In genomic region chr17:81891303-81891552, GRCh38 we compare ENCODE assay signal across 8 cellular contexts. TPM values are rescaled to one million over a fixed set of nuclear protein-coding genes. Genes with fewer than 3 reads are reported as not detected.
DNase-seq lines count a peak whose midpoint lies in the region; ATAC-seq and TF ChIP-seq lines count a peak whose summit lies in the region.

No MANE protein-coding gene starts in this region.

- TF ChIP-seq EP300 in sigmoid colon (IDR thresholded peaks at IDR 0.05): no peak

- H3K9me3 ChIP-seq in sigmoid colon: no peaks in the 10 kb centered on the region

- ATAC-seq in GM18861 (IDR thresholded peaks at IDR 0.05; ENCODE audit: unreplicated experiment) (peak; percentile 25), HG02840 (IDR thresholded peaks at IDR 0.05; ENCODE audit: low FRiP score, unreplicated experiment) (no peak)

- DNase-seq in LNCaP clone FGC (ENCODE audit: low read depth) (no peak), epithelial cell of esophagus (ENCODE audit: low read depth) (no peak), sigmoid colon (no peak), mucosa of gallbladder (ENCODE audit: low spot score) (no peak), HUDEP-2 (lab: John Stamatoyannopoulos, UW; ENCODE audit: unreplicated experiment in 76 of 76) (no peak), COR-L47 (lab: John Stamatoyannopoulos, UW) (no peak)

- H3K4me3 ChIP-seq in LNCaP clone FGC (ENCODE audit: low read depth, low read length) (peak overlapping the region; percentile 98), epithelial cell of esophagus (ENCODE audit: low read length) (peak overlapping the region; percentile 70), sigmoid colon (peak overlapping the region; percentile 77 to 99 (median 90))

- WGBS in sigmoid colon, 2 donors: 1% methylated on average over 40 of the region's 40 CpGs

- peak overlapping the region; percentile 89 to 97 (median 94) for H3K27ac ChIP-seq in sigmoid colon

- TF ChIP-seq CTCF in LNCaP clone FGC (IDR thresholded peaks at IDR 0.05; ENCODE audit: control insufficient read depth, extremely low read depth, insufficient read depth) (no peak), epithelial cell of esophagus (IDR thresholded peaks at IDR 0.05; ENCODE audit: insufficient read depth, low read depth, low read length, missing control alignments) (no peak), sigmoid colon (IDR thresholded peaks at IDR 0.05) (no peak)

- H3K36me3 ChIP-seq in sigmoid colon: peaks cover 24 to 64% (median 33%) of the 10 kb centered on the region in 4 donors

- no peak for TF ChIP-seq POLR2A in sigmoid colon (IDR thresholded peaks at IDR 0.05)

- H3K27me3 ChIP-seq in sigmoid colon: no peaks in the 10 kb centered on the region

- intact Hi-C loops in sigmoid colon (cut with DNase I): loop anchor here (2.0 kb wide), 1 partner anchor 20 kb away; the partner anchor contains the start of gene ARHGDIA

- H3K4me1 ChIP-seq in sigmoid colon: peaks cover 0 to 32% (median 26%) of the 10 kb centered on the region in 4 donors

RNA-seq across cellular contexts. Expression of gene ALYREF, which starts 0.2 kb away (rescaled TPM):
- total RNA-seq in sigmoid colon: 10 to 100 TPM; 39.2 to 44.0 (median 42.6) TPM
- 10 to 100 TPM; 30.6 to 91.4 (median 35.4) TPM for polyA plus RNA-seq in sigmoid colon
- 48.1 TPM for total RNA-seq in mucosa of gallbladder

RNA-seq across cellular contexts. Expression of gene ANAPC11, which starts 0.3 kb away (rescaled TPM):
- 100 to 1,000 TPM in 3 of 4 donors, 10 to 100 TPM in 1; 93.3 to 185 (median 158) TPM for total RNA-seq in sigmoid colon
- polyA plus RNA-seq in sigmoid colon: 100 to 1,000 TPM; 198 to 203 (median 202) TPM
- 124 TPM for total RNA-seq in mucosa of gallbladder

RNA-seq across cellular contexts. Expression of gene NPB, which starts 10.8 kb away (rescaled TPM):
- total RNA-seq in sigmoid colon (1 to 10 TPM in 1 of 4 donors, under 1 TPM in 2, not detected in 1; 0.27 to 1.8 (median 0.71) TPM), mucosa of gallbladder (0.55 TPM)
- polyA plus RNA-seq in sigmoid colon: under 1 TPM in 1 of 3 donors, not detected in 2; 0.87 TPM

RNA-seq across cellular contexts. Expression of gene PCYT2, which starts 20.0 kb away (rescaled TPM):
- total RNA-seq in sigmoid colon: 10 to 100 TPM; 11.4 to 24.6 (median 19.3) TPM
- polyA plus RNA-seq in sigmoid colon: 10 to 100 TPM; 21.6 to 86.4 (median 40.7) TPM
- total RNA-seq in mucosa of gallbladder: 66.0 TPM

RNA-seq across cellular contexts. Expression of gene ARHGDIA, which starts 20.1 kb away (rescaled TPM):
- 10 to 100 TPM; 67.0 to 99.5 (median 74.1) TPM for total RNA-seq in sigmoid colon
- 100 to 1,000 TPM; 252 to 452 (median 385) TPM for polyA plus RNA-seq in sigmoid colon
- 340 TPM for total RNA-seq in mucosa of gallbladder
